Comparison of ENCODE assay signal across 8 cellular contexts in genomic region chr5:160467555-160468418, GRCh38. TPM values are rescaled to one million over a fixed set of nuclear protein-coding genes. Genes with fewer than 3 reads are reported as not detected.
DNase-seq lines count a peak whose midpoint lies in the region; ATAC-seq, FAIRE-seq and TF ChIP-seq lines count a peak whose summit lies in the region.

No MANE protein-coding gene starts in this region.

- TF ChIP-seq POLR2A in GM19099 (IDR thresholded peaks at IDR 0.05; ENCODE audit: extremely low read depth, insufficient read length, low read depth), result peak; percentile 96

- H4K20me1 ChIP-seq in keratinocyte (ENCODE audit: control insufficient read depth, extremely low read depth, insufficient read depth, low read length), result no peaks in the 10 kb centered on the region

- H3K27ac Mint-ChIP-seq in brain, result peak overlapping the region in 3 of 5 experiments; percentile 14 to 33 (median 28)

- TF ChIP-seq CTCF in AG10803 (conservative IDR thresholded peaks at IDR 0.05; ENCODE audit: low read length) (no peak), brain (conservative IDR thresholded peaks at IDR 0.05) (no peak), keratinocyte (optimal IDR thresholded peaks at IDR 0.05 in 1 of 3, IDR thresholded peaks at IDR 0.05 in 1 of 3, conservative IDR thresholded peaks at IDR 0.05 in 1 of 3; ENCODE audit: extremely low read depth in 1 of 3, insufficient read depth in 2 of 3, low read length in 3 of 3) (no peak)

- no peaks in the 10 kb centered on the region for H3K36me3 ChIP-seq in keratinocyte (ENCODE audit: control insufficient read depth in 2 of 2, extremely low read depth in 1 of 2, insufficient read depth in 2 of 2, low read length in 2 of 2)

- H3K9me1 ChIP-seq in keratinocyte (ENCODE audit: control insufficient read depth, extremely low read depth, insufficient read depth, low read length), result no peaks in the 10 kb centered on the region

- DNase-seq in AG10803 (ENCODE audit: low read depth), result peak; percentile 70
- peak; percentile 94 for DNase-seq in UCSD-AML1 (lab: John Stamatoyannopoulos, UW; ENCODE audit: unreplicated experiment)
- no peak for DNase-seq in keratinocyte (ENCODE audit: low read depth, low spot score)
- peak; percentile 83 for DNase-seq in stimulated activated CD4-positive, alpha-beta T cell treated with anti-CD3 and anti-CD28 coated beads, Interleukin-4, amount 100 ng/mL, for 24 hours
- DNase-seq in NCI-H1092 treated with DMSO at 0.1 percent for 48 hours (lab: John Stamatoyannopoulos, UW), result no peak

- no peak overlapping the region for H3K4me3 Mint-ChIP-seq in brain

- H3K9me3 Mint-ChIP-seq in brain, result peaks cover 0 to 4% (median 0%) of the 10 kb centered on the region in 5 experiments

- peaks cover 23% of the 10 kb centered on the region for H3K4me1 Mint-ChIP-seq in brain

- H3K27me3 Mint-ChIP-seq in brain, result no peaks in the 10 kb centered on the region

- no peaks in the 10 kb centered on the region for H3K27me3 ChIP-seq in keratinocyte (ENCODE audit: control insufficient read depth, extremely low read depth, insufficient read depth, low read length)

- H2AFZ ChIP-seq in keratinocyte (ENCODE audit: control insufficient read depth, low read length), result peak overlapping the region; percentile 2

- ATAC-seq in HG03378 (IDR thresholded peaks at IDR 0.05; ENCODE audit: unreplicated experiment), result peak; percentile 89

- H3K4me2 ChIP-seq in keratinocyte (ENCODE audit: control insufficient read depth, extremely low read depth, insufficient read depth, low read depth, low read length), result peak overlapping the region; percentile 34

- no peak overlapping the region for H3K9ac ChIP-seq in keratinocyte (ENCODE audit: control insufficient read depth, extremely low read depth, insufficient read depth, low read length)

- no peaks in the 10 kb centered on the region for H3K79me2 ChIP-seq in keratinocyte (ENCODE audit: control insufficient read depth, insufficient read depth, low read length)

- H3K4me3 ChIP-seq in AG10803 (ENCODE audit: low read length) (peak overlapping the region; percentile 41), keratinocyte (ENCODE audit: control insufficient read depth in 2 of 3, extremely low read depth in 1 of 3, insufficient read depth in 2 of 3, low read depth in 1 of 3, low read length in 3 of 3) (no peak overlapping the region)

- no peak for FAIRE-seq in keratinocyte (lab: Jason Lieb, UNC)

- H3K4me1 ChIP-seq in keratinocyte (ENCODE audit: control insufficient read depth, extremely low read depth, insufficient read depth, low read length), result no peaks in the 10 kb centered on the region

- H3K9me3 ChIP-seq in keratinocyte (ENCODE audit: control insufficient read depth, low read depth, low read length), result no peaks in the 10 kb centered on the region

- dilution Hi-C loops in keratinocyte (cut with MboI; ENCODE audit: extremely low pct_ligation_motif_present, low sequenced_read_pairs), result no loop called here

- no peaks in the 10 kb centered on the region for H3K36me3 Mint-ChIP-seq in brain

- H3K27ac ChIP-seq in keratinocyte (ENCODE audit: control insufficient read depth, insufficient read depth, low read length), result no peak overlapping the region

RNA-seq across cellular contexts. Expression of gene PTTG1, which starts 46.1 kb away (rescaled TPM):
- 172 TPM for polyA plus RNA-seq in brain (ENCODE audit: insufficient read depth, low read depth, low replicate concordance)
- 49.0 to 237 TPM (median 112 TPM) in 3 replicates for polyA plus RNA-seq in keratinocyte
- 12.4 TPM for polyA plus RNA-seq in keratinocyte (2011; ENCODE audit: low read depth)
- 74.1 and 81.9 TPM in 2 replicates for polyA plus RNA-seq in keratinocyte (2011; cell fraction: cytosol; rRNA removed)
- 44.1 and 85.2 TPM in 2 replicates for polyA plus RNA-seq in keratinocyte (2011; cell fraction: nucleus; rRNA removed)
- 43.5 and 79.1 TPM in 2 replicates for polyA plus RNA-seq in keratinocyte (2012; ENCODE audit: low replicate concordance)
- 13.2 to 39.5 TPM (median 20.6 TPM) in 3 replicates for polyA minus RNA-seq in keratinocyte
- 15.5 TPM for polyA minus RNA-seq in keratinocyte (2011; cell fraction: cytosol; rRNA and poly(A)+ RNA removed)
- 5.9 and 8.5 TPM in 2 replicates for polyA minus RNA-seq in keratinocyte (2011; cell fraction: nucleus; rRNA and poly(A)+ RNA removed)

RNA-seq across cellular contexts. Expression of gene SLU7, which starts 48.9 kb away (rescaled TPM):
- polyA plus RNA-seq in brain (ENCODE audit: insufficient read depth, low read depth, low replicate concordance) (27.1 TPM), keratinocyte (18.0 to 29.7 TPM (median 24.0 TPM) in 3 replicates)
- polyA plus RNA-seq in keratinocyte (2011; ENCODE audit: low read depth), result 376 TPM
- 15.1 and 23.1 TPM in 2 replicates for polyA plus RNA-seq in keratinocyte (2011; cell fraction: cytosol; rRNA removed)
- polyA plus RNA-seq in keratinocyte (2011; cell fraction: nucleus; rRNA removed), result 16.1 and 31.8 TPM in 2 replicates
- polyA plus RNA-seq in keratinocyte (2012; ENCODE audit: low replicate concordance), result 34.2 and 57.9 TPM in 2 replicates
- polyA minus RNA-seq in keratinocyte, result 3.2 to 12.6 TPM (median 7.8 TPM) in 3 replicates
- 17.8 TPM for polyA minus RNA-seq in keratinocyte (2011; cell fraction: cytosol; rRNA and poly(A)+ RNA removed)
- 4.3 and 9.2 TPM in 2 replicates for polyA minus RNA-seq in keratinocyte (2011; cell fraction: nucleus; rRNA and poly(A)+ RNA removed)

Comparison
In these comparisons a context has a peak if more than half of its experiments do, and no peak if none do; other contexts are left out.
1. DNase-seq: peak in AG10803 (single experiment), UCSD-AML1 (single experiment) and stimulated activated CD4-positive, alpha-beta T cell treated with anti-CD3 and anti-CD28 coated beads, Interleukin-4, amount 100 ng/mL, for 24 hours (single experiment); none in keratinocyte (single experiment) and NCI-H1092 treated with DMSO at 0.1 percent for 48 hours (single experiment).